In the genomic region with DNA sequence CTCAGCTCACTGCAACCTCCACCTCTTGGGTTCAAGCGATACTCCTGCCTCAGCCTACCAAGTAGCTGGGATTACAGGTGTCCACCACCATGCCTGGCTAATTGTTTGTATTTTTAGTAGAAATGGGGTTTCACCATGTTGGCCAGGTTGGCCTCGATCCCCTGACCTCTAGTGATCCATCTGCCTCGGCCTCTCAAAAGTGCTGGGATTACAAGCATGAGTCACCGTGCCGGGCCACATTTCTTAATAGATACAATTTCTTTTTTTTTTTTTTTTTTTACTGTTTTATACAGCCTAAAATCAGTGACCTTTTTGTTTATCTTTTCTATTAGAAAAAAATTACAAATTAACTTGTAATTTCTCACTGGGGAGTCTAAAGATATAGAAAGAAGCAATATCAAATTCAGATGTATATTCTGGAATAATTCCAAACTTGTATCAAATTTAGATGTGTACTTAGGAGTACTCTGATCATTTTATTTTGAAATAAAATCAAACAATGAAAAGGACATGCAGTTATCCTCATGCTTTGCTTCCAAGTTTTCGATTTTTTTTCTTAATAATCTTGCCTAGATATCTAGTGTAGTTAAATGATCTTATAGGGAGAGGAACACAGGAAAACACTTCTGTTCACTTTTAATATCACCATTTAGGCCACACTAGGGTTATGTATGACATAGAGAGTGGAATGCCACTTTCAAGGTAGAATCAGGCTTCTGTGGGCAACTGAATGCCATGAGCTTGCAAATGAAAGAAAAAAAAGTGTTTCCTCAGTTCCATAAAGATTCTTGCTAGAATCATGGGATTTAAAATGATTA, we compare ENCODE assay signal across 19 cellular contexts.
"Had no signal": no experiment of that assay in that cellular context is flagged by ENCODE, and none has a peak within 500 bp of the region (broad histone marks: within the 10 kb centered on the region; RNA-seq: fewer than 3 reads in every experiment).

No MANE protein-coding gene starts in this region.

- H3K27me3 ChIP-seq: colonic mucosa, heart left ventricle, ovary, right atrium auricular region, spleen, testis, transverse colon had no signal

- H3K27ac ChIP-seq: colonic mucosa, heart left ventricle, ovary, right atrium auricular region, spleen, testis, transverse colon had no signal

- H3K4me1 ChIP-seq: colonic mucosa, heart left ventricle, right atrium auricular region, spleen, testis, transverse colon had no signal

- H3K36me3 ChIP-seq: colonic mucosa, heart left ventricle, ovary, right atrium auricular region, spleen, transverse colon had no signal

- H3K4me3 ChIP-seq: colonic mucosa, heart left ventricle, mucosa of descending colon, ovary, right atrium auricular region, spleen, testis, transverse colon had no signal

- H3K9me3 ChIP-seq: colonic mucosa, heart left ventricle, mucosa of descending colon, ovary, right atrium auricular region, testis, transverse colon had no signal

- DNase-seq: colonic mucosa; dermis blood vessel endothelial cell; endodermal cell; foreskin melanocyte; heart left ventricle; hippocampal formation; left colon; mucosa of descending colon; natural killer cell; ovary; spleen; stimulated activated CD4-positive, alpha-beta T cell treated with anti-CD3 and anti-CD28 coated beads, Interleukin-15, amount 100 ng/mL, for 24 hours; stimulated activated CD4-positive, alpha-beta T cell treated with anti-CD3 and anti-CD28 coated beads, Interleukin-1b, Interleukin-23, amount 100 ng/mL, for 48 hours; stimulated activated CD4-positive, alpha-beta T cell treated with anti-CD3 and anti-CD28 coated beads, Interleukin-4, amount 100 ng/mL, for 4 hours; stimulated activated naive B cell treated with anti-CD40 and anti-IgM and Interleukin-4, amounts not matched to agents 10 μg/mL and 1 μg/mL and 100 μg/mL, for 72 hours; stimulated activated naive CD8-positive, alpha-beta T cell treated with anti-CD3 and anti-CD28 coated beads, Interleukin-15, amount 100 ng/mL, for 72 hours; testis; transverse colon had no signal
